ENCODE assay signal across 8 cellular contexts in the genomic region with DNA sequence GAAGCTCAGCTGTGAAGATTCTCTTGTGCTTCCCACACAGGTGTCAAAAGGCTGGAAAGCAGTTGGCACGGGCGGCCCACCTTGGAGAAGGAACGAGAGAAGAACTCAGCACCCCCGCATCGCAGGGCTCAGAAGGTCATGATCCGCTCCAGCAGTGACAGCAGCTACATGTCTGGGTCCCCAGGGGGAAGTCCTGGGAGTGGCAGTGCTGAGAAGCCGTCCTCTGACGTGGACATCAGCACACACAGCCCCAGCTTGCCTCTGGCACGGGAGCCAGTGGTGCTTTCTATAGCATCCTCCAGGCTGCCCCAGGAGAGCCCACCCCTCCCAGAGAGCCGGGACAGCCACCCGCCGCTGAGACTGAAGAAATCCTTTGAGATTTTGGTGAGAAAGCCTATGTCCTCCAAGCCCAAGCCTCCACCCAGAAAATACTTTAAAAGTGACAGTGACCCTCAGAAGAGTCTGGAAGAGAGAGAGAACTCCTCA. TPM values are rescaled to one million over a fixed set of nuclear protein-coding genes. Genes with fewer than 3 reads are reported as not detected.
DNase-seq lines count a peak whose midpoint lies in the region; ATAC-seq and TF ChIP-seq lines count a peak whose summit lies in the region.

No MANE protein-coding gene starts in this region.

- peaks cover 4% of the 10 kb centered on the region for H3K9me3 Mint-ChIP-seq in natural killer cell treated with Interleukin-12 subunit alpha and Interleukin-12 subunit beta and Interleukin-15 and Interleukin-18, amount 100 ng/mL, for 72 hours

- H3K27ac Mint-ChIP-seq in natural killer cell treated with Interleukin-12 subunit alpha and Interleukin-12 subunit beta and Interleukin-15 and Interleukin-18, amount 100 ng/mL, for 72 hours: peak overlapping the region; percentile 96 to 99

- ATAC-seq in GM18511 (IDR thresholded peaks at IDR 0.05; ENCODE audit: unreplicated experiment) (peak; percentile 48), HG02642 (IDR thresholded peaks at IDR 0.05; ENCODE audit: poor library complexity, unreplicated experiment) (peak; percentile 34), omental fat pad (ENCODE audit: low FRiP score) (no peak)
- no peak for ATAC-seq in natural killer cell treated with Interleukin-12 subunit alpha and Interleukin-12 subunit beta and Interleukin-15 and Interleukin-18, amount 100 ng/mL, for 72 hours

- peak overlapping the region; percentile 96 for H3K4me3 Mint-ChIP-seq in natural killer cell treated with Interleukin-12 subunit alpha and Interleukin-12 subunit beta and Interleukin-15 and Interleukin-18, amount 100 ng/mL, for 72 hours

- H3K27me3 Mint-ChIP-seq in natural killer cell treated with Interleukin-12 subunit alpha and Interleukin-12 subunit beta and Interleukin-15 and Interleukin-18, amount 100 ng/mL, for 72 hours: no peaks in the 10 kb centered on the region

- no peak for TF ChIP-seq CTCF in omental fat pad (IDR thresholded peaks at IDR 0.05)

- peaks cover 60 to 71% of the 10 kb centered on the region in 2 donors for H3K4me1 Mint-ChIP-seq in natural killer cell treated with Interleukin-12 subunit alpha and Interleukin-12 subunit beta and Interleukin-15 and Interleukin-18, amount 100 ng/mL, for 72 hours (ENCODE audit: low read depth in 2 of 2)

- DNase-seq in T-helper 9 cell (peak; percentile 38), LoVo (ENCODE audit: low spot score) (no peak), DMS79 (lab: John Stamatoyannopoulos, UW) (no peak), NCI-H748 treated with DMSO at 0.1 percent for 48 hours (lab: John Stamatoyannopoulos, UW) (no peak), omental fat pad (ENCODE audit: low spot score) (no peak)
- DNase-seq in natural killer cell treated with Interleukin-12 subunit alpha and Interleukin-12 subunit beta and Interleukin-15 and Interleukin-18, amount 100 ng/mL, for 72 hours (ENCODE audit: low spot score): no peak

- H3K36me3 Mint-ChIP-seq in natural killer cell treated with Interleukin-12 subunit alpha and Interleukin-12 subunit beta and Interleukin-15 and Interleukin-18, amount 100 ng/mL, for 72 hours: peaks cover 6% of the 10 kb centered on the region

RNA-seq across cellular contexts. Expression of gene STARD5, which starts 31.4 kb away (rescaled TPM):
- total RNA-seq in natural killer cell treated with Interleukin-12 subunit alpha and Interleukin-12 subunit beta and Interleukin-15 and Interleukin-18, amount 100 ng/mL, for 72 hours: 1 to 10 TPM; 6.2 to 7.8 TPM
- 1 to 10 TPM; 2.7 to 8.0 (median 5.0) TPM for total RNA-seq in omental fat pad

Comparison
In these comparisons a context has a peak if more than half of its experiments do, and no peak if none do; other contexts are left out.
1. ATAC-seq: peak in GM18511 (single experiment) and HG02642 (single experiment); none in natural killer cell treated with Interleukin-12 subunit alpha and Interleukin-12 subunit beta and Interleukin-15 and Interleukin-18, amount 100 ng/mL, for 72 hours (0 of 2) and omental fat pad (single experiment).